Comparison of ENCODE assay signal across 13 cellular contexts in the genomic region with DNA sequence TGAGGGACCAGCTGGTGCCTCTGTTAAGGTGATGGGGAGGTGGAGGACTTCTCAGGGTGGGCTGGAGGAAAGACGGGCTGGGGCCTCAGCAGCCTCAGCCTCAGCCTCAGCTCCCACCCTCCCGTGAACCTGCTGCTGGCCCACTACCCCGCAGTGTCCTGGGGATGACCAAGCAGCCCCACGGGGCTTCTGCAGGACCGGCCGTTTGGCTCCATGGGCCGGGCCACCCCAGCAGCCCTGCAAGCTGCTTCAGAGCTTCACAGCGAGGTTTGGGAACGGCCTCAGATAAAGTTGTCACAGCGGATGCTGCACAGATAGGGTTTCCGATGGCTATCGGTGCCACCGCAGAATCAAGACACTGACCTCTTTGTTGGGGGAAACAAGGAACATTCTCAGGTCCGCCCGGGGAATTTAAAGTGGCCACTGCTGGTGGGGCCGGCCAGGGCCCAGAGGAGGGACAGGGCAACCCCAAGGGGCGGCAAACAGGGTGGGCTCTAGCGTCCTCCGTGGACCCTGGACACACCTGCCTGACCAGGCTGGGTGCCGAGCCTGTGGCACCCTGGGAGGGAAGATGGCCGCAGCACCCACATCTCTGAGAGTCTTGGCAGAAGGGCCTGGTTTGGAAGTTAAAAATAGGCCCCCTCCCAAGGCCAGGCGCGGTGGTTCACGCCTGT.
"Had no signal": no experiment of that assay in that cellular context is flagged by ENCODE, and none has a peak within 500 bp of the region (broad histone marks: within the 10 kb centered on the region; RNA-seq: fewer than 3 reads in every experiment).

No MANE protein-coding gene starts in this region.

- ATAC-seq: gastroesophageal sphincter; heart right ventricle; lower lobe of right lung; stimulated activated memory B cell treated with anti-CD40 and anti-IgM and Interleukin-4, amounts not matched to agents 10 μg/mL and 1 μg/mL and 100 μg/mL, for 72 hours had no signal

- H3K27me3 ChIP-seq: brain microvascular endothelial cell had no signal

- H3K27me3 Mint-ChIP-seq: stimulated activated memory B cell treated with anti-CD40 and anti-IgM and Interleukin-4, amounts not matched to agents 10 μg/mL and 1 μg/mL and 100 μg/mL, for 72 hours had no signal

- H3K36me3 ChIP-seq: brain microvascular endothelial cell, heart right ventricle, lower lobe of right lung, transverse colon had no signal

- H3K27ac ChIP-seq: brain microvascular endothelial cell, gastroesophageal sphincter, heart right ventricle, lower lobe of right lung, transverse colon had no signal

- H3K4me3 Mint-ChIP-seq: stimulated activated memory B cell treated with anti-CD40 and anti-IgM and Interleukin-4, amounts not matched to agents 10 μg/mL and 1 μg/mL and 100 μg/mL, for 72 hours; T-helper 2 cell treated with Interferon-gamma antibody and Interleukin-4, amounts not matched to agents 5 μg/mL and 100 μg/mL, for 36 hours had no signal

- DNase-seq: activated CD4-positive, alpha-beta T cell treated with anti-CD3 and anti-CD28 coated beads, Interleukin-2, amount 50 U/mL, for 1 hour; activated CD8-positive, alpha-beta memory T cell treated with anti-CD3 and anti-CD28 coated beads for 24 hours; activated gamma-delta T cell treated with Interleukin-2 at 50 U/mL for 16 hours; brain microvascular endothelial cell; dermis blood vessel endothelial cell; lower lobe of right lung; retina; stimulated activated CD4-positive, alpha-beta T cell treated with anti-CD3 and anti-CD28 coated beads, Interleukin-2, amount 100 ng/mL, for 48 hours; transverse colon had no signal

- H3K4me3 ChIP-seq: gastroesophageal sphincter, heart right ventricle, lower lobe of right lung, transverse colon had no signal

- H3K27ac Mint-ChIP-seq: stimulated activated memory B cell treated with anti-CD40 and anti-IgM and Interleukin-4, amounts not matched to agents 10 μg/mL and 1 μg/mL and 100 μg/mL, for 72 hours; T-helper 2 cell treated with Interferon-gamma antibody and Interleukin-4, amounts not matched to agents 5 μg/mL and 100 μg/mL, for 36 hours had no signal

- H3K9me3 ChIP-seq: gastroesophageal sphincter, heart right ventricle, lower lobe of right lung, transverse colon had no signal
